Comparison of ENCODE assay signal across 2 cellular contexts in genomic region chr6:42138630-42139619, GRCh38.
TF ChIP-seq lines count a peak whose summit lies in the region.

No MANE protein-coding gene starts in this region.

TF ChIP-seq in IMR-90, 13 proteins besides CTCF, POLR2A, EP300 and RAD21:
- TF ChIP-seq RFX5 (IDR thresholded peaks at IDR 0.05; ENCODE audit: low read depth, low read length) (no peak), RCOR1 (IDR thresholded peaks at IDR 0.05; ENCODE audit: insufficient replicate concordance, low read length) (no peak), MAZ (IDR thresholded peaks at IDR 0.05; ENCODE audit: borderline replicate concordance, low read depth, low read length) (no peak), USF2 (IDR thresholded peaks at IDR 0.05; ENCODE audit: low read depth, low read length) (no peak), SMC3 (IDR thresholded peaks at IDR 0.05; ENCODE audit: low read depth, low read length) (no peak), ELK1 (IDR thresholded peaks at IDR 0.05; ENCODE audit: borderline replicate concordance, low read depth, low read length) (no peak), CHD1 (IDR thresholded peaks at IDR 0.05; ENCODE audit: low read depth, low read length) (no peak), NFE2L2 (IDR thresholded peaks at IDR 0.05; ENCODE audit: low read depth, low read length) (no peak), CEBPB (IDR thresholded peaks at IDR 0.05; ENCODE audit: low read depth, low read length) (no peak), MAFK (IDR thresholded peaks at IDR 0.05; ENCODE audit: low read depth, low read length) (no peak), BHLHE40 (IDR thresholded peaks at IDR 0.05; ENCODE audit: low read depth, low read length) (no peak), FOS (IDR thresholded peaks at IDR 0.05; ENCODE audit: low read depth, low read length) (no peak), MXI1 (IDR thresholded peaks at IDR 0.05; ENCODE audit: borderline replicate concordance, low read depth, low read length) (no peak)

TF ChIP-seq in HepG2, 621 proteins besides CTCF, POLR2A, EP300 and RAD21 (continues in another document):
- peak; percentile 67; the same call in 1 of the 2 replicates for TF ChIP-seq TFE3 (CRISPR knock-in tag; IDR thresholded peaks at IDR 0.05)
- TF ChIP-seq ARID4A (CRISPR knock-in tag; IDR thresholded peaks at IDR 0.05; ENCODE audit: borderline replicate concordance) = no peak
- peak; percentile 21; the same call in 1 of the 2 replicates for TF ChIP-seq RARA (CRISPR knock-in tag; IDR thresholded peaks at IDR 0.05)
- peak; percentile 43; the same call in 1 of the 2 replicates for TF ChIP-seq CBFB (CRISPR knock-in tag; IDR thresholded peaks at IDR 0.05)
- no peak for TF ChIP-seq SOX13 (IDR thresholded peaks at IDR 0.05)
- TF ChIP-seq SOX13 (CRISPR knock-in tag; conservative IDR thresholded peaks at IDR 0.05 in 1 of 2, IDR thresholded peaks at IDR 0.05 in 1 of 2) = peak in 1 of 2 experiments; percentile 10; a peak in 1 of 4 replicates
- TF ChIP-seq ZBTB40 (IDR thresholded peaks at IDR 0.05) = peak; percentile 53
- TF ChIP-seq ZBTB40 (CRISPR knock-in tag; IDR thresholded peaks at IDR 0.05) = peak; percentile 96
- no peak for TF ChIP-seq FOXA1 (IDR thresholded peaks at IDR 0.05)
- TF ChIP-seq FOXA1 (CRISPR knock-in tag; IDR thresholded peaks at IDR 0.05) = peak; percentile 59
- TF ChIP-seq ARID3A (IDR thresholded peaks at IDR 0.05; ENCODE audit: low read depth, low read length) = peak; percentile 54; the same call in 1 of the 2 replicates
- TF ChIP-seq ZFX (CRISPR knock-in tag; IDR thresholded peaks at IDR 0.05; ENCODE audit: low read depth) = 0 out of 2 replicates have a peak, but pooled peaks have one; percentile 15
- peak; percentile 63 for TF ChIP-seq ONECUT2 (CRISPR knock-in tag; IDR thresholded peaks at IDR 0.05)
- 0 out of 2 replicates have a peak, but pooled peaks have one; percentile 26 for TF ChIP-seq ARID5B (CRISPR knock-in tag; IDR thresholded peaks at IDR 0.05)
- TF ChIP-seq THAP11 (CRISPR knock-in tag; IDR thresholded peaks at IDR 0.05) = 0 out of 2 replicates have a peak, but pooled peaks have one; percentile 16
- no peak for TF ChIP-seq ZNF296 (CRISPR knock-in tag; conservative IDR thresholded peaks at IDR 0.05)
- peak; percentile 70; the same call in 1 of the 2 replicates for TF ChIP-seq ZBTB33 (CRISPR knock-in tag; IDR thresholded peaks at IDR 0.05)
- no peak for TF ChIP-seq CERS6 (CRISPR knock-in tag; IDR thresholded peaks at IDR 0.05)
- TF ChIP-seq TGIF2 (CRISPR knock-in tag; IDR thresholded peaks at IDR 0.05) = 0 out of 2 replicates have a peak, but pooled peaks have one; percentile 25
